In genomic region chr3:15629860-15630597, GRCh38 we compare ENCODE assay signal across 8 cellular contexts. TPM values are rescaled to one million over a fixed set of nuclear protein-coding genes. Genes with fewer than 3 reads are reported as not detected.
DNase-seq lines count a peak whose midpoint lies in the region; ATAC-seq and TF ChIP-seq lines count a peak whose summit lies in the region.

No MANE protein-coding gene starts in this region.

- ATAC-seq in DND-41 (ENCODE audit: insufficient read depth, low read depth) (peak; percentile 99), GM21360 (IDR thresholded peaks at IDR 0.05; ENCODE audit: unreplicated experiment) (peak; percentile 91), Panc1 (peak; percentile 80), gastroesophageal sphincter (peak; percentile 81)

- H2AFZ ChIP-seq in DND-41 (ENCODE audit: low read depth, low read length) (peak overlapping the region; percentile 34; the same call in 1 of the 2 replicates), osteoblast (ENCODE audit: low read length) (peak overlapping the region; percentile 84)

- CTCF ChIA-PET in Panc1 (lab: Charles Lee): no interaction called here

- H3K9me3 ChIP-seq in DND-41 (ENCODE audit: insufficient read depth, low read length, severe bottlenecking): no peaks in the 10 kb centered on the region
- no peaks in the 10 kb centered on the region for H3K9me3 ChIP-seq in Panc1 (ENCODE audit: control insufficient read depth, insufficient read depth, low read depth, low read length)
- H3K9me3 ChIP-seq in gastroesophageal sphincter: no peaks in the 10 kb centered on the region
- H3K9me3 ChIP-seq in osteoblast (ENCODE audit: low read depth, low read length): no peaks in the 10 kb centered on the region

- no peak for TF ChIP-seq EP300 in gastroesophageal sphincter (IDR thresholded peaks at IDR 0.05)

- peak overlapping the region; percentile 2; the same call in 1 of the 2 replicates for H3K9ac ChIP-seq in DND-41 (ENCODE audit: low read depth, low read length)

- DNase-seq in DND-41 (peak; percentile 82), HL-60 (ENCODE audit: low read depth in 1 of 2, low spot score in 1 of 2) (peak; percentile 25 to 79), Panc1 (ENCODE audit: low read depth, low spot score) (peak; percentile 66), osteoblast (ENCODE audit: insufficient read length, low spot score, missing footprints) (peak; percentile 67), NCI-H128 (lab: John Stamatoyannopoulos, UW; ENCODE audit: unreplicated experiment) (no peak)
- peak; percentile 33 for DNase-seq in activated gamma-delta T cell treated with anti-CD3 and anti-CD28 coated beads, Interleukin-2, amount 50 U/mL, for 16 hours (ENCODE audit: low read depth)

- no peak for TF ChIP-seq POLR2A in gastroesophageal sphincter (IDR thresholded peaks at IDR 0.05)

- intact Hi-C loops in Panc1 (cut with micrococcal nuclease; ENCODE audit: unreplicated experiment): loop anchor here (5.0 kb wide), 1 partner anchor 167 kb away; the partner anchor contains the start of gene ANKRD28

- no peaks in the 10 kb centered on the region for H3K36me3 ChIP-seq in DND-41 (ENCODE audit: insufficient read depth, low read length)
- no peaks in the 10 kb centered on the region for H3K36me3 ChIP-seq in Panc1 (ENCODE audit: control insufficient read depth, insufficient read depth, low read length)
- H3K36me3 ChIP-seq in gastroesophageal sphincter: no peaks in the 10 kb centered on the region
- no peaks in the 10 kb centered on the region for H3K36me3 ChIP-seq in osteoblast (ENCODE audit: insufficient read depth, low read length)

- no TSS peak for BruUV-seq in Panc1 (replicated peaks; lab: Mats Ljungman, UMichigan)

- H3K79me2 ChIP-seq in DND-41 (ENCODE audit: insufficient read depth, low read length): no peaks in the 10 kb centered on the region
- peaks cover 5% of the 10 kb centered on the region for H3K79me2 ChIP-seq in osteoblast (ENCODE audit: insufficient read depth, low read length)

- H3K4me2 ChIP-seq in DND-41 (ENCODE audit: insufficient read depth, low read length): peak overlapping the region; percentile 54
- peak overlapping the region; percentile 84 for H3K4me2 ChIP-seq in osteoblast (ENCODE audit: insufficient read depth, low read length)

- TF ChIP-seq CTCF in DND-41 (IDR thresholded peaks at IDR 0.05; ENCODE audit: borderline replicate concordance, extremely low read depth, low read length, poor library complexity, severe bottlenecking) (peak; percentile 88), HL-60 (IDR thresholded peaks at IDR 0.05; ENCODE audit: insufficient read depth, low read length) (peak; percentile 67), Panc1 (IDR thresholded peaks at IDR 0.05) (peak; percentile 77), gastroesophageal sphincter (IDR thresholded peaks at IDR 0.05) (peak; percentile 75 to 92 (median 84)), osteoblast (IDR thresholded peaks at IDR 0.05; ENCODE audit: extremely low read depth, low read depth, low read length) (peak; percentile 84)

- H3K4me1 ChIP-seq in DND-41 (ENCODE audit: insufficient read depth, low read length) (peaks cover 27% of the 10 kb centered on the region), Panc1 (ENCODE audit: control insufficient read depth, insufficient read depth, low read length) (peaks cover 53% of the 10 kb centered on the region), gastroesophageal sphincter (peaks cover 8 to 53% (median 18%) of the 10 kb centered on the region in 3 donors), osteoblast (ENCODE audit: insufficient read depth, low read length) (peaks cover 36% of the 10 kb centered on the region)

- POLR2A ChIA-PET in Panc1 (lab: Charles Lee): no interaction called here

- H3K27ac ChIP-seq in DND-41 (ENCODE audit: low read length) (peak overlapping the region; percentile 68), HL-60 (replicated peaks) (no peak overlapping the region), Panc1 (ENCODE audit: low read length) (peak overlapping the region; percentile 99), gastroesophageal sphincter (peak overlapping the region; percentile 11 to 87 (median 64)), osteoblast (ENCODE audit: low read depth, low read length) (peak overlapping the region; percentile 94)

- in situ Hi-C loops in Panc1 (cut with HindIII; ENCODE audit: low pct_unique_long_range_greater_than_20kb, low sequenced_read_pairs): no loop called here

- 27 to 36% methylated on average over 10 of the region's 10 CpGs for WGBS in gastroesophageal sphincter (ENCODE audit: low coverage in 1 of 2), 2 donors

- H4K20me1 ChIP-seq in DND-41 (ENCODE audit: insufficient read depth, low read length) (no peaks in the 10 kb centered on the region), osteoblast (ENCODE audit: insufficient read depth, low read length) (no peaks in the 10 kb centered on the region)

- no peaks in the 10 kb centered on the region for H3K27me3 ChIP-seq in DND-41 (ENCODE audit: insufficient read depth, low read length, poor library complexity)
- no peaks in the 10 kb centered on the region for H3K27me3 ChIP-seq in HL-60 (ENCODE audit: insufficient read depth, poor library complexity, severe bottlenecking)
- H3K27me3 ChIP-seq in Panc1 (ENCODE audit: control insufficient read depth, insufficient read depth, low read length): no peaks in the 10 kb centered on the region
- H3K27me3 ChIP-seq in gastroesophageal sphincter: no peaks in the 10 kb centered on the region
- H3K27me3 ChIP-seq in osteoblast (ENCODE audit: insufficient read depth, low read length): no peaks in the 10 kb centered on the region

- H3K4me3 ChIP-seq in DND-41 (ENCODE audit: low read depth in 1 of 2, low read length in 2 of 2) (peak overlapping the region in 1 of 2 experiments; percentile 8; a peak in 1 of 4 replicates), HL-60 (replicated peaks; ENCODE audit: insufficient read depth, low read length) (no peak overlapping the region), Panc1 (ENCODE audit: low read depth in 2 of 2, low read length in 2 of 2) (no peak overlapping the region; a peak in 1 of 4 replicates), gastroesophageal sphincter (peak overlapping the region; percentile 34 to 36), osteoblast (ENCODE audit: insufficient read depth, low read length) (peak overlapping the region; percentile 64)

RNA-seq across cellular contexts. Expression of gene BTD, which starts 28.5 kb away (rescaled TPM):
- total RNA-seq in Panc1 (2021; ENCODE audit: unreplicated experiment) (22.7 TPM), gastroesophageal sphincter (10 to 100 TPM; 20.5 to 53.9 (median 44.6) TPM), osteoblast (31.1 and 34.5 TPM in 2 replicates)
- 21.4 TPM for polyA plus RNA-seq in Panc1 (2012; ENCODE audit: insufficient read length)

RNA-seq across cellular contexts. Expression of gene HACL1, which starts 28.7 kb away (rescaled TPM):
- total RNA-seq in Panc1 (2021; ENCODE audit: unreplicated experiment): 26.8 TPM
- polyA plus RNA-seq in Panc1 (2012; ENCODE audit: insufficient read length): 25.1 TPM
- 10 to 100 TPM; 17.0 to 37.0 (median 20.4) TPM for total RNA-seq in gastroesophageal sphincter
- 31.5 and 34.7 TPM in 2 replicates for total RNA-seq in osteoblast

Comparison
In these comparisons a context has a peak if more than half of its experiments do, and no peak if none do; other contexts are left out.
1. H3K4me3 ChIP-seq: peak in gastroesophageal sphincter (2 of 2) and osteoblast (single experiment); none in HL-60 (single experiment) and Panc1 (0 of 2).
2. Peak in every context shown above with its lines, with median percentiles within 50 percentile points of each other: ATAC-seq and CTCF ChIP-seq.